Comparison of ENCODE assay signal across 18 cellular contexts in genomic region chr17:29205047-29205446, GRCh38. TPM values are rescaled to one million over a fixed set of nuclear protein-coding genes. Genes with fewer than 3 reads are reported as not detected.
"Had no signal": no experiment of that assay in that cellular context is flagged by ENCODE, and none has a peak within 500 bp of the region (broad histone marks: within the 10 kb centered on the region; RNA-seq: fewer than 3 reads in every experiment).

No MANE protein-coding gene starts in this region.

- H3K27ac ChIP-seq: esophagus muscularis mucosa, skin epidermis, transverse colon had no signal

- FAIRE-seq: endometrium, keratinocyte had no signal

- H3K36me3 Mint-ChIP-seq: activated naive CD4-positive, alpha-beta T cell treated with anti-CD3 and anti-CD28 coated beads, Interleukin-2, amount 50 U/mL, for 72 hours had no signal

- H3K27me3 ChIP-seq: esophagus muscularis mucosa, transverse colon had no signal

- H3K9me3 ChIP-seq: esophagus muscularis mucosa, transverse colon had no signal

- H3K4me1 ChIP-seq: esophagus muscularis mucosa, transverse colon had no signal

- H3K9me3 Mint-ChIP-seq: activated naive CD4-positive, alpha-beta T cell treated with anti-CD3 and anti-CD28 coated beads, Interleukin-2, amount 50 U/mL, for 72 hours had no signal

- DNase-seq: activated CD4-positive, alpha-beta T cell treated with anti-CD3 and anti-CD28 coated beads, Interleukin-2, amount 50 U/mL, for 4 hours; activated T-cell treated with anti-CD3 and anti-CD28 coated beads, Interleukin-2, amount 50 U/mL, for 1 hour; foreskin fibroblast; stimulated activated CD4-positive, alpha-beta T cell treated with anti-CD3 and anti-CD28 coated beads, Interleukin-4, amount 100 ng/mL, for 4 hours; transverse colon had no signal

- H3K36me3 ChIP-seq: esophagus muscularis mucosa, transverse colon had no signal

- ATAC-seq: activated CD4-positive, CD25-positive, alpha-beta regulatory T cell treated with anti-CD3 and anti-CD28 coated beads, Interleukin-2, amount 50 U/mL, for 24 hours; activated naive CD4-positive, alpha-beta T cell treated with anti-CD3 and anti-CD28 coated beads, Interleukin-2, amount 50 U/mL, for 72 hours had no signal

- H3K4me3 ChIP-seq: esophagus muscularis mucosa, skin epidermis, transverse colon had no signal

RNA-seq across cellular contexts. Expression of gene CRYBA1, which starts 41.6 kb away (rescaled TPM):
- total RNA-seq: activated naive CD4-positive, alpha-beta T cell treated with anti-CD3 and anti-CD28 coated beads, Interleukin-2, amount 50 U/mL, for 72 hours; chondrocyte; esophagus muscularis mucosa; lower leg skin; mesenteric fat pad; osteocyte; renal cortical epithelial cell; T-helper 2 cell treated with Interferon-gamma antibody and Interleukin-4, amounts not matched to agents 100 ng/mL and 5 ng/mL, for 36 hours; transverse colon had no signal
- polyA plus RNA-seq: keratinocyte, neural cell had no signal
